In genomic region chr7:77797734-77798393, GRCh38 we compare ENCODE assay signal across 8 cellular contexts. TPM values are rescaled to one million over a fixed set of nuclear protein-coding genes. Genes with fewer than 3 reads are reported as not detected.
A peak's percentile ranks its signal among the peaks of the same experiment; 100 is the strongest.
DNase-seq lines count a peak whose midpoint lies in the region; ATAC-seq, FAIRE-seq and TF ChIP-seq lines count a peak whose summit lies in the region.

No MANE protein-coding gene starts in this region.

- H3K9me3 ChIP-seq in breast epithelium (no peaks in the 10 kb centered on the region), HepG2 (ENCODE audit: low read length) (no peaks in the 10 kb centered on the region), suprapubic skin (no peaks in the 10 kb centered on the region)

- no peak for FAIRE-seq in HepG2 (lab: Jason Lieb, UNC)

- H3K9ac ChIP-seq in HepG2 (ENCODE audit: insufficient read depth, low read depth, low read length) = peak overlapping the region; percentile 88

- no peak for TF ChIP-seq CTCF in breast epithelium (IDR thresholded peaks at IDR 0.05)
- no peak for TF ChIP-seq CTCF in HepG2 (CRISPR knock-in tag; IDR thresholded peaks at IDR 0.05)
- no peak for TF ChIP-seq CTCF in suprapubic skin (IDR thresholded peaks at IDR 0.05)

- no peak overlapping the region for H2AFZ ChIP-seq in HepG2 (ENCODE audit: low read length)

- CTCF ChIA-PET in HepG2 (lab: Yijun Ruan, JAX; ENCODE audit: low intra/inter-chr PET ratio, low total read pairs) = no interaction called here

- H3K4me1 ChIP-seq in breast epithelium (peaks cover 0 to 6% of the 10 kb centered on the region in 2 donors), HepG2 (ENCODE audit: insufficient read depth, low read length) (peaks cover 37% of the 10 kb centered on the region), suprapubic skin (peaks cover 34% of the 10 kb centered on the region)

- DNase-seq in NCI-H1417 (lab: John Stamatoyannopoulos, UW) (peak in 2 of 3 experiments; percentile 74 to 93), NCI-H1417 treated with DMSO at 0.1 percent for 48 hours (lab: John Stamatoyannopoulos, UW) (no peak), breast epithelium (ENCODE audit: low spot score in 2 of 2) (no peak), HepG2 (ENCODE audit: low spot score) (no peak), suprapubic skin (ENCODE audit: low spot score in 2 of 2) (peak in 1 of 2 donors; percentile 79), GM19238 (ENCODE audit: insufficient read length, low spot score) (no peak)

- peak overlapping the region; percentile 89 for H3K4me2 ChIP-seq in HepG2 (ENCODE audit: low read depth, low read length)

- peaks cover 37% of the 10 kb centered on the region for H3K79me2 ChIP-seq in HepG2 (ENCODE audit: insufficient read depth, low read length)

- WGBS in HepG2 (ENCODE audit: low lambda C conversion rate) = 0% methylated on average over 13 of the region's 35 CpGs
- WGBS in suprapubic skin = under 1% methylated on average over 24 of the region's 35 CpGs

- H3K4me3 ChIP-seq in breast epithelium (peak overlapping the region; percentile 76 to 90 (median 79)), HepG2 (replicated peaks in 1 of 3; ENCODE audit: insufficient read depth in 1 of 3, low read depth in 2 of 3, low read length in 3 of 3) (peak overlapping the region; percentile 78 to 98 (median 90)), suprapubic skin (peak overlapping the region; percentile 92)

- POLR2A ChIA-PET in HepG2 (lab: Yijun Ruan, JAX) = interaction anchor here (0.9 to 1.6 kb wide), 2 partner anchors 14 to 102 kb away, joined by 3 to 4 read pairs; partner anchors contain the start of gene RSBN1L

- intact Hi-C loops in breast epithelium (cut with DNase I; ENCODE audit: low total_unique reads) = no loop called here
- intact Hi-C loops in HepG2 (cut with micrococcal nuclease; ENCODE audit: unreplicated experiment) = no loop called here

- TF ChIP-seq EP300 in Ishikawa (IDR thresholded peaks at IDR 0.05; ENCODE audit: borderline replicate concordance) (no peak), HepG2 (IDR thresholded peaks at IDR 0.05; ENCODE audit: low read depth in 2 of 2, low read length in 2 of 2) (no peak), HepG2 (CRISPR knock-in tag; IDR thresholded peaks at IDR 0.05; ENCODE audit: borderline replicate concordance) (no peak), suprapubic skin (IDR thresholded peaks at IDR 0.05) (no peak)

- TF ChIP-seq RAD21 in Ishikawa (IDR thresholded peaks at IDR 0.05; ENCODE audit: low read depth) (no peak), HepG2 (CRISPR knock-in tag; IDR thresholded peaks at IDR 0.05) (peak; percentile 32; the same call in 1 of the 2 replicates)

- TF ChIP-seq POLR2A in breast epithelium (IDR thresholded peaks at IDR 0.05) (no peak), HepG2 (IDR thresholded peaks at IDR 0.05; ENCODE audit: insufficient read depth in 1 of 2, low read depth in 2 of 2, low read length in 2 of 2) (0 out of 4 replicates have a peak, but pooled peaks of 1 of the 2 experiments have one; percentile 4), suprapubic skin (IDR thresholded peaks at IDR 0.05) (no peak)

- no peaks in the 10 kb centered on the region for H3K36me3 ChIP-seq in breast epithelium
- H3K36me3 ChIP-seq in HepG2 (replicated peaks in 1 of 2; ENCODE audit: control insufficient read depth in 1 of 2, insufficient read depth in 2 of 2, low read length in 2 of 2) = peaks cover 0 to 6% of the 10 kb centered on the region in 2 experiments; a peak in 3 of 5 replicates
- peaks cover 11% of the 10 kb centered on the region for H3K36me3 ChIP-seq in suprapubic skin

- BruUV-seq in HepG2 (replicated peaks; lab: Mats Ljungman, UMichigan) = TSS peak; percentile 88

- no peaks in the 10 kb centered on the region for H3K27me3 ChIP-seq in breast epithelium
- H3K27me3 ChIP-seq in HepG2 (ENCODE audit: control insufficient read depth in 1 of 2, insufficient read depth in 2 of 2, low read length in 2 of 2) = no peaks in the 10 kb centered on the region; a peak in 1 of 5 replicates
- H3K27me3 ChIP-seq in suprapubic skin = no peaks in the 10 kb centered on the region

- in situ Hi-C loops in HepG2 (cut with HindIII; ENCODE audit: extremely low pct_ligation_motif_present, low pct_unique_long_range_greater_than_20kb) = no loop called here

- ATAC-seq in GM21786 (IDR thresholded peaks at IDR 0.05; ENCODE audit: unreplicated experiment) (peak; percentile 17), HepG2 (peak; percentile 59)

- H4K20me1 ChIP-seq in HepG2 (ENCODE audit: insufficient read depth, low read length) = no peaks in the 10 kb centered on the region; the same call in 1 of the 2 replicates

- H3K27ac ChIP-seq in breast epithelium = peak overlapping the region; percentile 84 to 93
- H3K27ac ChIP-seq in HepG2 (ENCODE audit: extremely low read length, insufficient read depth, low read length) = peak overlapping the region; percentile 78
- peak overlapping the region; percentile 84 for H3K27ac ChIP-seq in suprapubic skin

TF ChIP-seq in Ishikawa, 13 proteins besides CTCF, POLR2A, EP300 and RAD21 (continues in another document):
- TF ChIP-seq TAF1 (IDR thresholded peaks at IDR 0.05; ENCODE audit: low read depth) (peak; percentile 34; the same call in 1 of the 2 replicates), TEAD4 (IDR thresholded peaks at IDR 0.05) (no peak; the same call in 1 of the 2 replicates), MAX (IDR thresholded peaks at IDR 0.05) (peak; percentile 50)

TF ChIP-seq in HepG2, 621 proteins besides CTCF, POLR2A, EP300 and RAD21 (continues in another document):
- TF ChIP-seq CENPBD1 (CRISPR knock-in tag; IDR thresholded peaks at IDR 0.05; ENCODE audit: borderline replicate concordance, low read depth) = no peak
- TF ChIP-seq HDAC1 (CRISPR knock-in tag; IDR thresholded peaks at IDR 0.05) = peak; percentile 78
- TF ChIP-seq ZNF547 (CRISPR knock-in tag; IDR thresholded peaks at IDR 0.05) = no peak
- no peak; the same call in 1 of the 2 replicates for TF ChIP-seq PHF20 (CRISPR knock-in tag; IDR thresholded peaks at IDR 0.05)
- no peak for TF ChIP-seq NONO (IDR thresholded peaks at IDR 0.05)
- TF ChIP-seq NONO (CRISPR knock-in tag; conservative IDR thresholded peaks at IDR 0.05) = no peak
- TF ChIP-seq TBL1XR1 (IDR thresholded peaks at IDR 0.05; ENCODE audit: borderline replicate concordance, low read length, partially characterized antibody) = no peak

RNA-seq across cellular contexts. Expression of gene TMEM60, which starts 0.4 kb away (rescaled TPM):
- total RNA-seq in breast epithelium (10 to 100 TPM; 13.1 to 19.6 (median 17.9) TPM), HepG2 (2016; rRNA removed; fragmentation: Illumina TruSeq; extraction: Trizol) (25.6 and 26.9 TPM in 2 replicates), suprapubic skin (10 to 100 TPM in 2 of 4 donors, 1 to 10 TPM in 2; 8.3 to 13.5 (median 10.8) TPM)
- total RNA-seq in HepG2 (2016; cell fraction: cytosol; rRNA removed; fragmentation: Illumina TruSeq; extraction: Trizol; ENCODE audit: low read depth) = 17.9 and 19.9 TPM in 2 replicates
- 26.6 and 27.6 TPM in 2 replicates for total RNA-seq in HepG2 (2016; cell fraction: insoluble cytoplasmic fraction; rRNA removed; fragmentation: Illumina TruSeq; extraction: Trizol)
- total RNA-seq in HepG2 (2016; cell fraction: membrane; rRNA removed; fragmentation: Illumina TruSeq; extraction: Trizol) = 31.1 and 33.1 TPM in 2 replicates
- 15.4 and 16.4 TPM in 2 replicates for total RNA-seq in HepG2 (2016; cell fraction: nucleus; rRNA removed; fragmentation: Illumina TruSeq; extraction: Trizol)
- 20.8 and 27.7 TPM in 2 replicates for polyA plus RNA-seq in HepG2 (2011; rRNA removed)
- polyA plus RNA-seq in HepG2 (2011; cell fraction: cytosol; rRNA removed) = 12.3 and 20.7 TPM in 2 replicates
- 3.3 and 4.4 TPM in 2 replicates for polyA plus RNA-seq in HepG2 (2011; cell fraction: nucleus; rRNA removed)
- polyA plus RNA-seq in HepG2 (2012) = 20.8 and 25.5 TPM in 2 replicates
- 18.6 and 27.4 TPM in 2 replicates for polyA plus RNA-seq in HepG2 (2016; cell fraction: cytosol; fragmentation: Illumina TruSeq; extraction: Trizol; ENCODE audit: low read depth)
- polyA plus RNA-seq in HepG2 (2016; cell fraction: insoluble cytoplasmic fraction; fragmentation: Illumina TruSeq; extraction: Trizol; ENCODE audit: low read depth) = 32.4 and 33.8 TPM in 2 replicates
- polyA plus RNA-seq in HepG2 (2016; cell fraction: membrane; fragmentation: Illumina TruSeq; extraction: Trizol; ENCODE audit: low read depth) = 30.4 and 37.5 TPM in 2 replicates
- 23.7 and 24.2 TPM in 2 replicates for polyA plus RNA-seq in HepG2 (2016; cell fraction: nucleus; fragmentation: Illumina TruSeq; extraction: Trizol; ENCODE audit: insufficient read depth, low read depth)
- 6.9 and 8.6 TPM in 2 replicates for polyA minus RNA-seq in HepG2 (2011; rRNA and poly(A)+ RNA removed; ENCODE audit: low replicate concordance)
- 5.4 and 6.6 TPM in 2 replicates for polyA minus RNA-seq in HepG2 (2011; cell fraction: cytosol; rRNA and poly(A)+ RNA removed)
- 3.6 and 5.1 TPM in 2 replicates for polyA minus RNA-seq in HepG2 (2011; cell fraction: nucleus; rRNA and poly(A)+ RNA removed)

RNA-seq across cellular contexts. Expression of gene PHTF2, which starts 0.7 kb away (rescaled TPM):
- 10 to 100 TPM; 17.0 to 23.5 (median 19.2) TPM for total RNA-seq in breast epithelium
- total RNA-seq in HepG2 (2016; rRNA removed; fragmentation: Illumina TruSeq; extraction: Trizol) = 9.2 and 10.2 TPM in 2 replicates
- 1.7 and 2.2 TPM in 2 replicates for total RNA-seq in HepG2 (2016; cell fraction: cytosol; rRNA removed; fragmentation: Illumina TruSeq; extraction: Trizol; ENCODE audit: low read depth)
- 7.8 and 9.8 TPM in 2 replicates for total RNA-seq in HepG2 (2016; cell fraction: insoluble cytoplasmic fraction; rRNA removed; fragmentation: Illumina TruSeq; extraction: Trizol)
- total RNA-seq in HepG2 (2016; cell fraction: membrane; rRNA removed; fragmentation: Illumina TruSeq; extraction: Trizol) = 6.1 and 6.8 TPM in 2 replicates
- total RNA-seq in HepG2 (2016; cell fraction: nucleus; rRNA removed; fragmentation: Illumina TruSeq; extraction: Trizol) = 13.9 and 15.6 TPM in 2 replicates
- polyA plus RNA-seq in HepG2 (2011; rRNA removed) = 4.3 and 7.4 TPM in 2 replicates
- polyA plus RNA-seq in HepG2 (2011; cell fraction: cytosol; rRNA removed) = 2.8 and 3.6 TPM in 2 replicates
- polyA plus RNA-seq in HepG2 (2011; cell fraction: nucleus; rRNA removed) = 2.2 and 3.6 TPM in 2 replicates
- 4.2 and 5.9 TPM in 2 replicates for polyA plus RNA-seq in HepG2 (2012)
- 1.4 and 1.7 TPM in 2 replicates for polyA plus RNA-seq in HepG2 (2016; cell fraction: cytosol; fragmentation: Illumina TruSeq; extraction: Trizol; ENCODE audit: low read depth)
- polyA plus RNA-seq in HepG2 (2016; cell fraction: insoluble cytoplasmic fraction; fragmentation: Illumina TruSeq; extraction: Trizol; ENCODE audit: low read depth) = 4.1 and 4.6 TPM in 2 replicates
- 2.7 TPM in 2 replicates for polyA plus RNA-seq in HepG2 (2016; cell fraction: membrane; fragmentation: Illumina TruSeq; extraction: Trizol; ENCODE audit: low read depth)
- polyA plus RNA-seq in HepG2 (2016; cell fraction: nucleus; fragmentation: Illumina TruSeq; extraction: Trizol; ENCODE audit: insufficient read depth, low read depth) = 12.9 and 13.8 TPM in 2 replicates
- polyA minus RNA-seq in HepG2 (2011; rRNA and poly(A)+ RNA removed; ENCODE audit: low replicate concordance) = 5.8 and 9.3 TPM in 2 replicates
- 6.3 and 7.1 TPM in 2 replicates for polyA minus RNA-seq in HepG2 (2011; cell fraction: cytosol; rRNA and poly(A)+ RNA removed)
- 16.0 and 16.5 TPM in 2 replicates for polyA minus RNA-seq in HepG2 (2011; cell fraction: nucleus; rRNA and poly(A)+ RNA removed)
- total RNA-seq in suprapubic skin = 10 to 100 TPM in 3 of 4 donors, 1 to 10 TPM in 1; 9.6 to 33.7 (median 15.7) TPM

Comparison
In these comparisons a context has a peak if more than half of its experiments do, and no peak if none do; other contexts are left out.
1. DNase-seq: peak in NCI-H1417 (2 of 3); none in NCI-H1417 treated with DMSO at 0.1 percent for 48 hours (single experiment), breast epithelium (0 of 2), HepG2 (single experiment) and GM19238 (single experiment).
2. Peak in every context shown above with its lines, with median percentiles within 50 percentile points of each other: H3K27ac ChIP-seq and H3K4me3 ChIP-seq.